ENCODE assay signal across 8 cellular contexts in genomic region chr10:105837951-105838350, GRCh38.
DNase-seq lines count a peak whose midpoint lies in the region; ATAC-seq and TF ChIP-seq lines count a peak whose summit lies in the region.

No MANE protein-coding gene starts in this region.

- H3K27me3 Mint-ChIP-seq in endothelial cell (ENCODE audit: unreplicated experiment) = no peaks in the 10 kb centered on the region

- H3K4me1 Mint-ChIP-seq in endothelial cell (ENCODE audit: unreplicated experiment) = no peaks in the 10 kb centered on the region

- H3K36me3 ChIP-seq in RWPE2 (ENCODE audit: low read depth) = no peaks in the 10 kb centered on the region
- no peaks in the 10 kb centered on the region for H3K36me3 ChIP-seq in stomach

- no peaks in the 10 kb centered on the region for H3K9me3 ChIP-seq in RWPE2 (ENCODE audit: severe bottlenecking)
- no peaks in the 10 kb centered on the region for H3K9me3 ChIP-seq in stomach

- H3K9me3 Mint-ChIP-seq in endothelial cell (ENCODE audit: unreplicated experiment) = no peaks in the 10 kb centered on the region

- no peak overlapping the region for H3K27ac Mint-ChIP-seq in endothelial cell (ENCODE audit: unreplicated experiment)

- H3K27me3 ChIP-seq in RWPE2 (ENCODE audit: insufficient read depth, poor library complexity, severe bottlenecking) (no peaks in the 10 kb centered on the region), stomach (no peaks in the 10 kb centered on the region)

- no peak for TF ChIP-seq CTCF in RWPE2 (IDR thresholded peaks at IDR 0.05; ENCODE audit: poor library complexity, severe bottlenecking)
- TF ChIP-seq CTCF in stomach (IDR thresholded peaks at IDR 0.05) = no peak
- no peak for TF ChIP-seq CTCF in endothelial cell (IDR thresholded peaks at IDR 0.05; ENCODE audit: unreplicated experiment)

- WGBS in stomach, 5 donors = 23 to 46% (median 29%) methylated on average over 2 of the region's 2 CpGs

- intact Hi-C loops in left ventricle myocardium superior (cut with micrococcal nuclease) = no loop called here
- intact Hi-C loops in stomach (cut with DNase I; ENCODE audit: low total_unique reads) = no loop called here

- no peak overlapping the region for H3K27ac ChIP-seq in RWPE2 (ENCODE audit: poor library complexity, severe bottlenecking)
- H3K27ac ChIP-seq in stomach = no peak overlapping the region

- no peaks in the 10 kb centered on the region for H3K36me3 Mint-ChIP-seq in endothelial cell (ENCODE audit: low read depth, unreplicated experiment)

- no peak for DNase-seq in activated CD4-positive, CD25-positive, alpha-beta regulatory T cell (lab: John Stamatoyannopoulos, UW)
- DNase-seq in RWPE2 (ENCODE audit: low spot score) (no peak), left ventricle myocardium superior (no peak), stomach (no peak), Ammon's horn (ENCODE audit: low spot score) (no peak), endothelial cell (ENCODE audit: low spot score) (no peak)

- TF ChIP-seq POLR2A in stomach (IDR thresholded peaks at IDR 0.05) = no peak

- H3K4me3 Mint-ChIP-seq in endothelial cell (ENCODE audit: unreplicated experiment) = no peak overlapping the region

- H3K4me3 ChIP-seq in RWPE2 (ENCODE audit: severe bottlenecking) (peak overlapping the region; percentile 18), stomach (peak overlapping the region; percentile 29 to 40 (median 34))

- TF ChIP-seq EP300 in stomach (IDR thresholded peaks at IDR 0.05) = no peak

- H3K4me1 ChIP-seq in RWPE2 (ENCODE audit: insufficient read depth, poor library complexity, severe bottlenecking) (peaks cover 3% of the 10 kb centered on the region), stomach (peaks cover 0 to 20% (median 5%) of the 10 kb centered on the region in 4 donors)

- ATAC-seq in activated CD4-positive, CD25-positive, alpha-beta regulatory T cell treated with anti-CD3 and anti-CD28 coated beads, Interleukin-2, amount 50 U/mL, for 24 hours = peak; percentile 69 to 74
- ATAC-seq in HG02981 (IDR thresholded peaks at IDR 0.05; ENCODE audit: unreplicated experiment) (peak; percentile 94), RWPE2 (ENCODE audit: low read depth) (peak; percentile 55), left ventricle myocardium superior (peak; percentile 68)
